In genomic region chr1:9417695-9418094, GRCh38 we compare ENCODE assay signal across 21 cellular contexts.
A peak's percentile ranks its signal among the peaks of the same experiment; 100 is the strongest.
DNase-seq lines count a peak whose midpoint lies in the region; ATAC-seq and TF ChIP-seq lines count a peak whose summit lies in the region.
"Had no signal": no experiment of that assay in that cellular context is flagged by ENCODE, and none has a peak within 500 bp of the region (broad histone marks: within the 10 kb centered on the region; RNA-seq: fewer than 3 reads in every experiment).

No MANE protein-coding gene starts in this region.

- CTCF ChIA-PET in OCI-LY7 (lab: Charles Lee; ENCODE audit: unreplicated experiment) = no interaction called here

- no peaks in the 10 kb centered on the region for H3K27me3 Mint-ChIP-seq in stimulated activated naive B cell treated with anti-CD40 and anti-IgM and Interleukin-4, amounts not matched to agents 10 μg/mL and 1 μg/mL and 100 μg/mL, for 72 hours

- H3K4me2 ChIP-seq in OCI-LY7 (ENCODE audit: low read length) = peak overlapping the region; percentile 69

- H3K4me3 Mint-ChIP-seq in stimulated activated naive B cell treated with anti-CD40 and anti-IgM and Interleukin-4, amounts not matched to agents 10 μg/mL and 1 μg/mL and 100 μg/mL, for 72 hours = no peak overlapping the region
- H3K4me3 Mint-ChIP-seq: WTC11 had no signal

- H3K9me3 Mint-ChIP-seq in stimulated activated naive B cell treated with anti-CD40 and anti-IgM and Interleukin-4, amounts not matched to agents 10 μg/mL and 1 μg/mL and 100 μg/mL, for 72 hours = no peaks in the 10 kb centered on the region
- H3K9me3 Mint-ChIP-seq: WTC11 had no signal

- ATAC-seq in stimulated activated naive CD8-positive, alpha-beta T cell treated with anti-CD3 and anti-CD28 coated beads, Interleukin-15, Interleukin-2, amounts not matched to agents 100 U/mL and 50 U/mL, for 24 hours = no peak
- no peak for ATAC-seq in stimulated activated naive B cell treated with anti-CD40 and anti-IgM and Interleukin-4, amounts not matched to agents 10 μg/mL and 1 μg/mL and 100 μg/mL, for 72 hours (replicated peaks)
- ATAC-seq in GM21737 (IDR thresholded peaks at IDR 0.05; ENCODE audit: unreplicated experiment) = no peak
- ATAC-seq: gastrocnemius medialis, HepG2, WTC11 had no signal

- DNase-seq in activated naive CD4-positive, alpha-beta T cell treated with Interleukin-2 at 50 U/mL for 16 hours = peak; percentile 16
- no peak for DNase-seq in activated naive CD4-positive, alpha-beta T cell (lab: John Stamatoyannopoulos, UW)
- peak; percentile 58 for DNase-seq in OCI-LY7 (ENCODE audit: low spot score)
- DNase-seq in activated effector memory CD4-positive, alpha-beta T cell treated with Interleukin-2 at 50 U/mL for 16 hours = peak; percentile 27
- DNase-seq in stimulated activated naive CD8-positive, alpha-beta T cell treated with anti-CD3 and anti-CD28 coated beads, Interleukin-15, Interleukin-2, amounts not matched to agents 100 U/mL and 50 U/mL, for 24 hours = peak; percentile 19
- no peak for DNase-seq in stimulated activated naive B cell treated with anti-CD40 and anti-IgM and Interleukin-4, amounts not matched to agents 10 μg/mL and 1 μg/mL and 100 μg/mL, for 72 hours
- no peak for DNase-seq in RKO (ENCODE audit: low spot score)
- DNase-seq: Caco-2, cortex of kidney, gastrocnemius medialis, GOT3, MM.1S, NCI-H187, NCI-H446, Right ventricle myocardium superior, stomach had no signal

- TF ChIP-seq CTCF in OCI-LY7 (conservative IDR thresholded peaks at IDR 0.05; ENCODE audit: low read length) = no peak

- peaks cover 97% of the 10 kb centered on the region for H3K4me1 ChIP-seq in OCI-LY7 (ENCODE audit: insufficient read depth, low read length, poor library complexity, severe bottlenecking)

- H3K4me3 ChIP-seq in OCI-LY7 (ENCODE audit: low read depth, low read length, poor library complexity, severe bottlenecking) = peak overlapping the region; percentile 54
- H3K4me3 ChIP-seq: gastrocnemius medialis, stomach had no signal

- H3K36me3 ChIP-seq in OCI-LY7 (ENCODE audit: insufficient read depth, low read length) = no peaks in the 10 kb centered on the region
- H3K36me3 ChIP-seq: gastrocnemius medialis, neutrophil, stomach had no signal

- POLR2A ChIA-PET in OCI-LY7 (lab: Charles Lee) = interaction anchor here (0.6 kb wide), 1 partner anchor 336 kb away, joined by 3 read pairs; no protein-coding TSS in a partner anchor

- intact Hi-C loops in OCI-LY7 (cut with micrococcal nuclease; ENCODE audit: unreplicated experiment) = no loop called here

- H3K9me2 ChIP-seq in OCI-LY7 (ENCODE audit: insufficient read depth, low read length) = no peaks in the 10 kb centered on the region

- no peaks in the 10 kb centered on the region for H3K36me3 Mint-ChIP-seq in stimulated activated naive B cell treated with anti-CD40 and anti-IgM and Interleukin-4, amounts not matched to agents 10 μg/mL and 1 μg/mL and 100 μg/mL, for 72 hours
- H3K36me3 Mint-ChIP-seq: WTC11 had no signal

- BruUV-seq in OCI-LY7 (replicated peaks; lab: Mats Ljungman, UMichigan) = no TSS peak

- peak overlapping the region; percentile 36; the same call in 1 of the 2 replicates for H2AFZ ChIP-seq in OCI-LY7 (ENCODE audit: low read length)

- peaks cover 39 to 67% of the 10 kb centered on the region in 2 donors for H3K4me1 Mint-ChIP-seq in stimulated activated naive B cell treated with anti-CD40 and anti-IgM and Interleukin-4, amounts not matched to agents 10 μg/mL and 1 μg/mL and 100 μg/mL, for 72 hours

- H3K27ac Mint-ChIP-seq in stimulated activated naive B cell treated with anti-CD40 and anti-IgM and Interleukin-4, amounts not matched to agents 10 μg/mL and 1 μg/mL and 100 μg/mL, for 72 hours = no peak overlapping the region
- H3K27ac Mint-ChIP-seq: WTC11 had no signal

- H4K20me1 ChIP-seq in OCI-LY7 (ENCODE audit: insufficient read depth, low read length) = no peaks in the 10 kb centered on the region

- H3K9me3 ChIP-seq in OCI-LY7 (ENCODE audit: low read length) = no peaks in the 10 kb centered on the region
- H3K9me3 ChIP-seq: Caco-2, gastrocnemius medialis, neutrophil, stomach had no signal

- peak overlapping the region; percentile 74 for H3K27ac ChIP-seq in OCI-LY7 (ENCODE audit: low read depth, low read length, poor library complexity, severe bottlenecking)
- H3K27ac ChIP-seq: epithelial cell of prostate, gastrocnemius medialis, neutrophil, stomach had no signal

- no peaks in the 10 kb centered on the region for H3K79me2 ChIP-seq in OCI-LY7 (ENCODE audit: insufficient read depth, low read depth, low read length)

Comparison
In these comparisons a context has a peak if more than half of its experiments do, and no peak if none do; other contexts are left out.
1. DNase-seq: peak in activated naive CD4-positive, alpha-beta T cell treated with Interleukin-2 at 50 U/mL for 16 hours (single experiment), OCI-LY7 (single experiment), activated effector memory CD4-positive, alpha-beta T cell treated with Interleukin-2 at 50 U/mL for 16 hours (single experiment) and stimulated activated naive CD8-positive, alpha-beta T cell treated with anti-CD3 and anti-CD28 coated beads, Interleukin-15, Interleukin-2, amounts not matched to agents 100 U/mL and 50 U/mL, for 24 hours (single experiment); none in activated naive CD4-positive, alpha-beta T cell (0 of 4), stimulated activated naive B cell treated with anti-CD40 and anti-IgM and Interleukin-4, amounts not matched to agents 10 μg/mL and 1 μg/mL and 100 μg/mL, for 72 hours (single experiment) and RKO (single experiment).